Comparison of ENCODE assay signal across 13 cellular contexts in genomic region chr4:159269956-159270355, GRCh38.
"Had no signal": no experiment of that assay in that cellular context is flagged by ENCODE, and none has a peak within 500 bp of the region (broad histone marks: within the 10 kb centered on the region; RNA-seq: fewer than 3 reads in every experiment).

No MANE protein-coding gene starts in this region.

- H3K27ac ChIP-seq: uterus had no signal

- H3K9me3 ChIP-seq: heart left ventricle, mucosa of descending colon, uterus had no signal

- H3K36me3 ChIP-seq: heart left ventricle, uterus had no signal

- H3K4me3 ChIP-seq: mucosa of descending colon, uterus had no signal

- H3K27me3 ChIP-seq: heart left ventricle, uterus had no signal

- ATAC-seq: activated CD4-positive, CD25-positive, alpha-beta regulatory T cell treated with anti-CD3 and anti-CD28 coated beads, Interleukin-2, amount 50 U/mL, for 24 hours; effector memory CD8-positive, alpha-beta T cell; heart left ventricle; left colon; mucosa of descending colon; naive thymus-derived CD4-positive, alpha-beta T cell; right cardiac atrium had no signal

- DNase-seq: activated CD4-positive, alpha-beta T cell treated with anti-CD3 and anti-CD28 coated beads, Interleukin-2, amount 50 U/mL, for 1 hour; activated naive CD8-positive, alpha-beta T cell treated with anti-CD3 and anti-CD28 coated beads for 36 hours; effector memory CD8-positive, alpha-beta T cell; foreskin melanocyte; heart left ventricle; left colon; mammary epithelial cell; mucosa of descending colon; naive thymus-derived CD4-positive, alpha-beta T cell; right cardiac atrium; small intestine; uterus had no signal

- H3K4me1 ChIP-seq: uterus had no signal
